Comparison of ENCODE assay signal across 21 cellular contexts in genomic region chr15:92608866-92609700, GRCh38.
"Had no signal": no experiment of that assay in that cellular context is flagged by ENCODE, and none has a peak within 500 bp of the region (broad histone marks: within the 10 kb centered on the region; RNA-seq: fewer than 3 reads in every experiment).

No MANE protein-coding gene starts in this region.

- H3K4me3 ChIP-seq: coronary artery, heart right ventricle, lower lobe of right lung, psoas muscle, right lobe of liver, skin epidermis, stomach, thoracic aorta, uterus had no signal

- H3K27me3 ChIP-seq: heart right ventricle, right lobe of liver, stomach, uterus had no signal

- FAIRE-seq: frontal cortex, islet of Langerhans had no signal

- DNase-seq: effector CD4-positive, alpha-beta T cell; heart right ventricle; hypothalamus; lower lobe of right lung; midbrain; psoas muscle; retina; right lobe of liver; stimulated activated CD4-positive, alpha-beta T cell treated with anti-CD3 and anti-CD28 coated beads, Interleukin-12 subunit alpha, Interleukin-12 subunit beta, amount 100 ng/mL, for 4 hours; stimulated activated naive CD4-positive, alpha-beta T cell; stomach; substantia nigra; uterus had no signal

- H3K36me3 ChIP-seq: heart right ventricle, lower lobe of right lung, right lobe of liver, stomach, thoracic aorta, uterus had no signal

- H3K27ac ChIP-seq: coronary artery, heart right ventricle, lower lobe of right lung, parathyroid adenoma, psoas muscle, right lobe of liver, skin epidermis, stomach, thoracic aorta, uterus had no signal

- H3K4me1 ChIP-seq: heart right ventricle, lower lobe of right lung, parathyroid adenoma, psoas muscle, uterus had no signal

- ATAC-seq: heart right ventricle; left lobe of liver; lower lobe of right lung; natural killer cell treated with Interleukin-12 subunit alpha and Interleukin-12 subunit beta and Interleukin-15 and Interleukin-18, amount 100 ng/mL, for 72 hours; right lobe of liver had no signal

- H3K9me3 ChIP-seq: heart right ventricle, lower lobe of right lung, psoas muscle, right lobe of liver, stomach, thoracic aorta, uterus had no signal
